8 cellular contexts compared by ENCODE assay signal in genomic region chr2:45607701-45608100, GRCh38. TPM values are rescaled to one million over a fixed set of nuclear protein-coding genes. Genes with fewer than 3 reads are reported as not detected.
DNase-seq lines count a peak whose midpoint lies in the region; ATAC-seq and TF ChIP-seq lines count a peak whose summit lies in the region.
"Had no signal": no experiment of that assay in that cellular context is flagged by ENCODE, and none has a peak within 500 bp of the region (broad histone marks: within the 10 kb centered on the region; RNA-seq: fewer than 3 reads in every experiment).

No MANE protein-coding gene starts in this region.

- in situ Hi-C loops in GM13976 (cut with MboI; ENCODE audit: low sequenced_read_pairs, unreplicated experiment) = no loop called here

- DNase-seq in EL (peak; percentile 38), LHCN-M2 (ENCODE audit: low read depth) (peak; percentile 34), body of pancreas (no peak), neural crest cell (ENCODE audit: low read depth, low spot score) (no peak), GM13976 (ENCODE audit: low spot score) (no peak), adrenal gland (no peak)

- TF ChIP-seq POLR2A in body of pancreas (IDR thresholded peaks at IDR 0.05) (no peak), adrenal gland (IDR thresholded peaks at IDR 0.05) (no peak)

- no peaks in the 10 kb centered on the region for H3K9me3 ChIP-seq in body of pancreas
- no peaks in the 10 kb centered on the region for H3K9me3 ChIP-seq in adrenal gland (replicated peaks in 1 of 3)

- H3K27ac Mint-ChIP-seq in neural crest cell (ENCODE audit: unreplicated experiment) = no peak overlapping the region
- H3K27ac Mint-ChIP-seq: activated naive CD4-positive, alpha-beta T cell treated with anti-CD3 and anti-CD28 coated beads, Interleukin-2, amount 50 U/mL, for 24 hours had no signal

- no peak overlapping the region for H3K27ac ChIP-seq in body of pancreas
- H3K27ac ChIP-seq in adrenal gland = no peak overlapping the region

- peaks cover 27% of the 10 kb centered on the region for H3K4me1 Mint-ChIP-seq in neural crest cell

- H3K4me3 ChIP-seq in body of pancreas (no peak overlapping the region), adrenal gland (no peak overlapping the region)

- H3K27me3 Mint-ChIP-seq in neural crest cell (ENCODE audit: low read depth) = no peaks in the 10 kb centered on the region
- H3K27me3 Mint-ChIP-seq: activated naive CD4-positive, alpha-beta T cell treated with anti-CD3 and anti-CD28 coated beads, Interleukin-2, amount 50 U/mL, for 24 hours had no signal

- no peaks in the 10 kb centered on the region for H3K9me3 Mint-ChIP-seq in neural crest cell
- H3K9me3 Mint-ChIP-seq: activated naive CD4-positive, alpha-beta T cell treated with anti-CD3 and anti-CD28 coated beads, Interleukin-2, amount 50 U/mL, for 24 hours had no signal

- H3K4me1 ChIP-seq in body of pancreas (peaks cover 26% of the 10 kb centered on the region), adrenal gland (replicated peaks in 1 of 2) (peaks cover 9 to 30% of the 10 kb centered on the region in 2 donors)

- ATAC-seq in body of pancreas (no peak), HG03521 (IDR thresholded peaks at IDR 0.05; ENCODE audit: unreplicated experiment) (no peak)

- H3K36me3 ChIP-seq in body of pancreas (replicated peaks in 1 of 2; ENCODE audit: insufficient read depth in 1 of 2, low read depth in 2 of 2) = peaks cover 0 to 7% of the 10 kb centered on the region in 2 donors
- peaks cover 0 to 6% of the 10 kb centered on the region in 2 donors for H3K36me3 ChIP-seq in adrenal gland (replicated peaks in 1 of 2)

- intact Hi-C loops in body of pancreas (cut with DNase I) = no loop called here
- intact Hi-C loops in adrenal gland (cut with DNase I) = no loop called here

- TF ChIP-seq CTCF in body of pancreas (IDR thresholded peaks at IDR 0.05) (peak in 6 of 7 experiments; percentile 13 to 38 (median 31)), neural crest cell (conservative IDR thresholded peaks at IDR 0.05) (peak; percentile 66), GM13976 (IDR thresholded peaks at IDR 0.05; ENCODE audit: borderline replicate concordance, control extremely low read depth, extremely low read depth, insufficient read depth, missing control alignments) (no peak), adrenal gland (IDR thresholded peaks at IDR 0.05) (peak in 2 of 6 experiments; percentile 14 to 21)

- peaks cover 4% of the 10 kb centered on the region for H3K36me3 Mint-ChIP-seq in neural crest cell (ENCODE audit: low read depth)

- peak overlapping the region; percentile 81 for H3K4me3 Mint-ChIP-seq in neural crest cell
- H3K4me3 Mint-ChIP-seq: activated naive CD4-positive, alpha-beta T cell treated with anti-CD3 and anti-CD28 coated beads, Interleukin-2, amount 50 U/mL, for 24 hours had no signal

- no peaks in the 10 kb centered on the region for H3K27me3 ChIP-seq in body of pancreas
- no peaks in the 10 kb centered on the region for H3K27me3 ChIP-seq in adrenal gland

- WGBS in body of pancreas, 2 donors = 57 to 77% methylated on average over 1 of the region's 1 CpG
- 75 to 100% (median 88%) methylated on average over 1 of the region's 1 CpG for WGBS in adrenal gland, 4 donors

RNA-seq across cellular contexts. Expression of gene SRBD1, which starts 3.4 kb away (rescaled TPM):
- 19.0 and 22.7 TPM in 2 replicates for total RNA-seq in LHCN-M2 (2014; rRNA removed)
- polyA plus RNA-seq in LHCN-M2 (2012) = 6.8 TPM
- total RNA-seq in body of pancreas = 10 to 100 TPM; 14.8 to 21.4 TPM
- total RNA-seq in neural crest cell = 20.1 and 21.4 TPM in 2 replicates
- total RNA-seq in adrenal gland = 10 to 100 TPM in 7 of 8 donors, 1 to 10 TPM in 1; 6.8 to 21.6 (median 13.8) TPM
- 10 to 100 TPM in 1 of 3 donors, 1 to 10 TPM in 2; 2.7 to 18.3 (median 3.0) TPM for polyA plus RNA-seq in adrenal gland

RNA-seq across cellular contexts. Expression of gene PRKCE, which starts 43.8 kb away (rescaled TPM):
- 5.8 and 6.0 TPM in 2 replicates for total RNA-seq in LHCN-M2 (2014; rRNA removed)
- 3.3 TPM for polyA plus RNA-seq in LHCN-M2 (2012)
- 10 to 100 TPM in 1 of 2 donors, 1 to 10 TPM in 1; 7.3 to 20.8 TPM for total RNA-seq in body of pancreas
- 15.6 and 15.9 TPM in 2 replicates for total RNA-seq in neural crest cell
- 10 to 100 TPM in 5 of 8 donors, 1 to 10 TPM in 3; 4.4 to 19.2 (median 12.0) TPM for total RNA-seq in adrenal gland
- polyA plus RNA-seq in adrenal gland = 1 to 10 TPM; 1.9 to 6.7 (median 4.9) TPM

Comparison
In these comparisons a context has a peak if more than half of its experiments do, and no peak if none do; other contexts are left out.
1. DNase-seq: peak in EL (single experiment) and LHCN-M2 (single experiment); none in body of pancreas (0 of 4), neural crest cell (single experiment), GM13976 (single experiment) and adrenal gland (0 of 7).